ENCODE assay signal across 1 cellular context in genomic region chr6:33207569-33208088, GRCh38.
TF ChIP-seq lines count a peak whose summit lies in the region.

No MANE protein-coding gene starts in this region.

TF ChIP-seq in IMR-90, 13 proteins besides CTCF, POLR2A, EP300 and RAD21:
- TF ChIP-seq NFE2L2 (IDR thresholded peaks at IDR 0.05; ENCODE audit: low read depth, low read length) = no peak
- 0 out of 2 replicates have a peak, but pooled peaks have one; percentile 17 for TF ChIP-seq BHLHE40 (IDR thresholded peaks at IDR 0.05; ENCODE audit: low read depth, low read length)
- peak; percentile 88; the same call in 1 of the 2 replicates for TF ChIP-seq MAZ (IDR thresholded peaks at IDR 0.05; ENCODE audit: borderline replicate concordance, low read depth, low read length)
